18 cellular contexts compared by ENCODE assay signal in genomic region chr14:77623201-77623600, GRCh38. TPM values are rescaled to one million over a fixed set of nuclear protein-coding genes. Genes with fewer than 3 reads are reported as not detected.
DNase-seq lines count a peak whose midpoint lies in the region; ATAC-seq, FAIRE-seq and TF ChIP-seq lines count a peak whose summit lies in the region.
"Had no signal": no experiment of that assay in that cellular context is flagged by ENCODE, and none has a peak within 500 bp of the region (broad histone marks: within the 10 kb centered on the region; RNA-seq: fewer than 3 reads in every experiment).

No MANE protein-coding gene starts in this region.

- H3K4me2 ChIP-seq in HepG2 (ENCODE audit: low read depth, low read length) (no peak overlapping the region), PC-3 (ENCODE audit: low read length) (no peak overlapping the region)

- H3K9me3 ChIP-seq in HepG2 (ENCODE audit: low read length) (no peaks in the 10 kb centered on the region), right lobe of liver (no peaks in the 10 kb centered on the region), PC-3 (ENCODE audit: low read length) (no peaks in the 10 kb centered on the region), transverse colon (no peaks in the 10 kb centered on the region), T-helper 17 cell (ENCODE audit: control insufficient read depth, low read length, poor library complexity, severe bottlenecking) (no peaks in the 10 kb centered on the region)
- H3K9me3 ChIP-seq: SJSA1 had no signal

- DNase-seq in HepG2 (ENCODE audit: low spot score) (no peak), right lobe of liver (no peak), PC-3 (no peak), left colon (no peak), transverse colon (no peak), T-helper 17 cell (no peak)
- DNase-seq: C1 segment of cervical spinal cord; CD8-positive, alpha-beta memory T cell; EL; HFFc6; NCI-H1417; NCI-H1930; NCI-H345; NCI-H524 treated with DMSO at 0.1 percent for 48 hours had no signal

- ATAC-seq in HepG2 = no peak
- no peak for ATAC-seq in right lobe of liver
- no peak for ATAC-seq in PC-3
- ATAC-seq in left colon = peak; percentile 11
- no peak for ATAC-seq in T-helper 17 cell
- ATAC-seq in HG02588 (IDR thresholded peaks at IDR 0.05; ENCODE audit: unreplicated experiment) = no peak
- ATAC-seq in GM18909 (IDR thresholded peaks at IDR 0.05; ENCODE audit: poor library complexity, unreplicated experiment) = no peak
- ATAC-seq: GM12878 had no signal

- 8% methylated on average over 1 of the region's 1 CpG for WGBS in HepG2 (ENCODE audit: low lambda C conversion rate)
- WGBS in right lobe of liver (ENCODE audit: insufficient coverage, low coverage, low lambda C conversion rate, missing lambda C conversion rate) = 86% methylated on average over 1 of the region's 1 CpG
- WGBS in transverse colon (ENCODE audit: low coverage in 1 of 2), 2 donors = 73% methylated on average over 1 of the region's 1 CpG; no CpG with 5 or more reads in 1 of the 2 donors

- no peaks in the 10 kb centered on the region for H3K36me3 ChIP-seq in HepG2 (replicated peaks in 1 of 2; ENCODE audit: control insufficient read depth in 1 of 2, insufficient read depth in 2 of 2, low read length in 2 of 2)
- H3K36me3 ChIP-seq in right lobe of liver = no peaks in the 10 kb centered on the region
- no peaks in the 10 kb centered on the region for H3K36me3 ChIP-seq in PC-3 (ENCODE audit: low read depth, low read length)
- H3K36me3 ChIP-seq in transverse colon = no peaks in the 10 kb centered on the region
- H3K36me3 ChIP-seq: SJSA1 had no signal

- H3K4me1 ChIP-seq in HepG2 (ENCODE audit: insufficient read depth, low read length) (no peaks in the 10 kb centered on the region), right lobe of liver (no peaks in the 10 kb centered on the region), PC-3 (ENCODE audit: insufficient read depth, low read length) (peaks cover 12% of the 10 kb centered on the region), transverse colon (peaks cover 0 to 18% (median 4%) of the 10 kb centered on the region in 4 donors)
- H3K4me1 ChIP-seq: SJSA1 had no signal

- no peaks in the 10 kb centered on the region for H3F3A ChIP-seq in PC-3 (ENCODE audit: low read length, unreplicated experiment)

- CTCF ChIA-PET in HepG2 (lab: Yijun Ruan, JAX; ENCODE audit: low intra/inter-chr PET ratio, low total read pairs) (no interaction called here), PC-3 (lab: Charles Lee) (no interaction called here)

- TF ChIP-seq RAD21 in HepG2 (CRISPR knock-in tag; IDR thresholded peaks at IDR 0.05) = no peak

- H3K27ac ChIP-seq in HepG2 (ENCODE audit: extremely low read length, insufficient read depth, low read length) (no peak overlapping the region), right lobe of liver (no peak overlapping the region), PC-3 (ENCODE audit: low read length) (0 out of 2 replicates have a peak overlapping the region, but pooled peaks have one; percentile 2), transverse colon (peak overlapping the region; percentile 56 to 73 (median 71))
- H3K27ac ChIP-seq: SJSA1 had no signal

- TF ChIP-seq POLR2A in HepG2 (IDR thresholded peaks at IDR 0.05; ENCODE audit: insufficient read depth in 1 of 2, low read depth in 2 of 2, low read length in 2 of 2) = no peak
- TF ChIP-seq POLR2A in right lobe of liver (IDR thresholded peaks at IDR 0.05) = no peak
- TF ChIP-seq POLR2A in transverse colon (IDR thresholded peaks at IDR 0.05) = no peak

- no peaks in the 10 kb centered on the region for H3K9me2 ChIP-seq in PC-3 (replicated peaks; ENCODE audit: low read length)

- no peak overlapping the region for H2AFZ ChIP-seq in HepG2 (ENCODE audit: low read length)
- no peak overlapping the region for H2AFZ ChIP-seq in PC-3 (ENCODE audit: low read length)

- TF ChIP-seq EP300 in HepG2 (IDR thresholded peaks at IDR 0.05; ENCODE audit: low read depth in 2 of 2, low read length in 2 of 2) (no peak), HepG2 (CRISPR knock-in tag; IDR thresholded peaks at IDR 0.05; ENCODE audit: borderline replicate concordance) (no peak), transverse colon (IDR thresholded peaks at IDR 0.05; ENCODE audit: low read depth) (no peak)

- BruUV-seq in HepG2 (replicated peaks; lab: Mats Ljungman, UMichigan) (no TSS peak), PC-3 (replicated peaks; lab: Mats Ljungman, UMichigan) (no TSS peak)

- H3K79me2 ChIP-seq in HepG2 (ENCODE audit: insufficient read depth, low read length) = no peaks in the 10 kb centered on the region
- no peaks in the 10 kb centered on the region for H3K79me2 ChIP-seq in PC-3 (ENCODE audit: low read length)

- 0 out of 5 replicates have a peak, but pooled peaks cover 0 to 3% of the 10 kb centered on the region in 2 experiments for H3K27me3 ChIP-seq in HepG2 (ENCODE audit: control insufficient read depth in 1 of 2, insufficient read depth in 2 of 2, low read length in 2 of 2)
- H3K27me3 ChIP-seq in right lobe of liver = no peaks in the 10 kb centered on the region
- no peaks in the 10 kb centered on the region for H3K27me3 ChIP-seq in PC-3 (ENCODE audit: low read length)
- H3K27me3 ChIP-seq in transverse colon = no peaks in the 10 kb centered on the region
- H3K27me3 ChIP-seq: SJSA1 had no signal

- peaks cover under 1% of the 10 kb centered on the region for H3K4me1 Mint-ChIP-seq in T-helper 17 cell
- H3K4me1 Mint-ChIP-seq: CD8-positive, alpha-beta memory T cell had no signal

- intact Hi-C loops in HepG2 (cut with micrococcal nuclease; ENCODE audit: unreplicated experiment) = no loop called here
- intact Hi-C loops in right lobe of liver (cut with DNase I) = no loop called here
- intact Hi-C loops in PC-3 (cut with micrococcal nuclease) = no loop called here
- intact Hi-C loops in left colon (cut with DNase I, micrococcal nuclease) = no loop called here
- intact Hi-C loops in transverse colon (cut with DNase I; ENCODE audit: low total_unique reads) = no loop called here

- POLR2A ChIA-PET in HepG2 (lab: Yijun Ruan, JAX) = no interaction called here
- POLR2A ChIA-PET in PC-3 (lab: Charles Lee; ENCODE audit: unreplicated experiment) = no interaction called here

- TF ChIP-seq CTCF in HepG2 (CRISPR knock-in tag; IDR thresholded peaks at IDR 0.05) = no peak
- TF ChIP-seq CTCF in right lobe of liver (IDR thresholded peaks at IDR 0.05) = no peak
- TF ChIP-seq CTCF in PC-3 (conservative IDR thresholded peaks at IDR 0.05; ENCODE audit: low read depth, low read length) = no peak
- no peak for TF ChIP-seq CTCF in transverse colon (IDR thresholded peaks at IDR 0.05)

- no peaks in the 10 kb centered on the region for H3K27me3 Mint-ChIP-seq in T-helper 17 cell

- no peaks in the 10 kb centered on the region for H3K36me3 Mint-ChIP-seq in T-helper 17 cell (ENCODE audit: low read depth)
- H3K36me3 Mint-ChIP-seq: CD8-positive, alpha-beta memory T cell had no signal

- H4K20me1 ChIP-seq in HepG2 (ENCODE audit: insufficient read depth, low read length) = no peaks in the 10 kb centered on the region
- no peaks in the 10 kb centered on the region for H4K20me1 ChIP-seq in PC-3 (ENCODE audit: low read length)

- H3K4me3 Mint-ChIP-seq in T-helper 17 cell = no peak overlapping the region
- H3K4me3 Mint-ChIP-seq: CD8-positive, alpha-beta memory T cell; HFFc6 had no signal

- H3K9ac ChIP-seq in HepG2 (ENCODE audit: insufficient read depth, low read depth, low read length) (no peak overlapping the region), PC-3 (ENCODE audit: low read length) (no peak overlapping the region)

- FAIRE-seq in HepG2 (lab: Jason Lieb, UNC) = no peak
- FAIRE-seq: GM12878 had no signal

- in situ Hi-C loops in HepG2 (cut with HindIII; ENCODE audit: extremely low pct_ligation_motif_present, low pct_unique_long_range_greater_than_20kb) = no loop called here
- in situ Hi-C loops in transverse colon (cut with MboI; ENCODE audit: low pct_ligation_motif_present in 1 of 4, low pct_unique_long_range_greater_than_20kb in 1 of 4, low sequenced_read_pairs in 3 of 4) = no loop called here

- no peak overlapping the region for H3K4me3 ChIP-seq in HepG2 (replicated peaks in 1 of 3; ENCODE audit: insufficient read depth in 1 of 3, low read depth in 2 of 3, low read length in 3 of 3)
- H3K4me3 ChIP-seq in right lobe of liver = no peak overlapping the region
- no peak overlapping the region for H3K4me3 ChIP-seq in PC-3 (ENCODE audit: low read length)
- no peak overlapping the region for H3K4me3 ChIP-seq in transverse colon
- H3K4me3 ChIP-seq: GM12878, SJSA1 had no signal

- no peak overlapping the region for H3K27ac Mint-ChIP-seq in T-helper 17 cell
- H3K27ac Mint-ChIP-seq: HFFc6 had no signal

TF ChIP-seq in HepG2, 621 proteins besides CTCF, POLR2A, EP300 and RAD21 (continues in another document):
- 0 out of 2 replicates have a peak, but pooled peaks have one; percentile 16 for TF ChIP-seq MAFF (IDR thresholded peaks at IDR 0.05; ENCODE audit: low read depth, low read length)

RNA-seq across cellular contexts. Expression of gene SPTLC2, which starts 6.8 kb away (rescaled TPM):
- total RNA-seq in HepG2 (2016; rRNA removed; fragmentation: Illumina TruSeq; extraction: Trizol) (15.1 and 17.5 TPM in 2 replicates), right lobe of liver (10 to 100 TPM in 3 of 6 experiments, 1 to 10 TPM in 3; 5.9 to 16.4 (median 10.7) TPM), PC-3 (2014; rRNA removed) (25.6 and 27.6 TPM in 2 replicates), left colon (10 to 100 TPM; 59.8 to 72.3 TPM), transverse colon (10 to 100 TPM; 14.5 to 51.3 (median 35.8) TPM), T-helper 17 cell (10 to 100 TPM; 22.0 to 22.3 TPM)
- 2.4 and 4.6 TPM in 2 replicates for total RNA-seq in HepG2 (2016; cell fraction: cytosol; rRNA removed; fragmentation: Illumina TruSeq; extraction: Trizol; ENCODE audit: low read depth)
- total RNA-seq in HepG2 (2016; cell fraction: insoluble cytoplasmic fraction; rRNA removed; fragmentation: Illumina TruSeq; extraction: Trizol) = 11.9 and 16.4 TPM in 2 replicates
- total RNA-seq in HepG2 (2016; cell fraction: membrane; rRNA removed; fragmentation: Illumina TruSeq; extraction: Trizol) = 3.3 and 3.6 TPM in 2 replicates
- total RNA-seq in HepG2 (2016; cell fraction: nucleus; rRNA removed; fragmentation: Illumina TruSeq; extraction: Trizol) = 21.8 and 22.9 TPM in 2 replicates
- 11.2 and 17.4 TPM in 2 replicates for polyA plus RNA-seq in HepG2 (2011; rRNA removed)
- polyA plus RNA-seq in HepG2 (2011; cell fraction: cytosol; rRNA removed) = 7.6 and 8.0 TPM in 2 replicates
- polyA plus RNA-seq in HepG2 (2011; cell fraction: nucleus; rRNA removed) = 2.6 and 4.9 TPM in 2 replicates
- polyA plus RNA-seq in HepG2 (2012) = 10.4 and 11.4 TPM in 2 replicates
- polyA plus RNA-seq in HepG2 (2016; cell fraction: cytosol; fragmentation: Illumina TruSeq; extraction: Trizol; ENCODE audit: low read depth) = 0.88 and 1.1 TPM in 2 replicates
- 7.2 and 8.9 TPM in 2 replicates for polyA plus RNA-seq in HepG2 (2016; cell fraction: insoluble cytoplasmic fraction; fragmentation: Illumina TruSeq; extraction: Trizol; ENCODE audit: low read depth)
- 1.3 and 2.0 TPM in 2 replicates for polyA plus RNA-seq in HepG2 (2016; cell fraction: membrane; fragmentation: Illumina TruSeq; extraction: Trizol; ENCODE audit: low read depth)
- 19.4 and 29.7 TPM in 2 replicates for polyA plus RNA-seq in HepG2 (2016; cell fraction: nucleus; fragmentation: Illumina TruSeq; extraction: Trizol; ENCODE audit: insufficient read depth, low read depth)
- polyA minus RNA-seq in HepG2 (2011; rRNA and poly(A)+ RNA removed; ENCODE audit: low replicate concordance) = 8.2 and 23.4 TPM in 2 replicates
- 8.0 and 18.2 TPM in 2 replicates for polyA minus RNA-seq in HepG2 (2011; cell fraction: cytosol; rRNA and poly(A)+ RNA removed)
- 9.4 and 11.9 TPM in 2 replicates for polyA minus RNA-seq in HepG2 (2011; cell fraction: nucleus; rRNA and poly(A)+ RNA removed)

Comparison
In these comparisons a context has a peak if more than half of its experiments do, and no peak if none do; other contexts are left out.
1. H3K27ac ChIP-seq: peak in PC-3 (single experiment) and transverse colon (4 of 4); none in HepG2 (single experiment) and right lobe of liver (0 of 3).